In the genomic region with DNA sequence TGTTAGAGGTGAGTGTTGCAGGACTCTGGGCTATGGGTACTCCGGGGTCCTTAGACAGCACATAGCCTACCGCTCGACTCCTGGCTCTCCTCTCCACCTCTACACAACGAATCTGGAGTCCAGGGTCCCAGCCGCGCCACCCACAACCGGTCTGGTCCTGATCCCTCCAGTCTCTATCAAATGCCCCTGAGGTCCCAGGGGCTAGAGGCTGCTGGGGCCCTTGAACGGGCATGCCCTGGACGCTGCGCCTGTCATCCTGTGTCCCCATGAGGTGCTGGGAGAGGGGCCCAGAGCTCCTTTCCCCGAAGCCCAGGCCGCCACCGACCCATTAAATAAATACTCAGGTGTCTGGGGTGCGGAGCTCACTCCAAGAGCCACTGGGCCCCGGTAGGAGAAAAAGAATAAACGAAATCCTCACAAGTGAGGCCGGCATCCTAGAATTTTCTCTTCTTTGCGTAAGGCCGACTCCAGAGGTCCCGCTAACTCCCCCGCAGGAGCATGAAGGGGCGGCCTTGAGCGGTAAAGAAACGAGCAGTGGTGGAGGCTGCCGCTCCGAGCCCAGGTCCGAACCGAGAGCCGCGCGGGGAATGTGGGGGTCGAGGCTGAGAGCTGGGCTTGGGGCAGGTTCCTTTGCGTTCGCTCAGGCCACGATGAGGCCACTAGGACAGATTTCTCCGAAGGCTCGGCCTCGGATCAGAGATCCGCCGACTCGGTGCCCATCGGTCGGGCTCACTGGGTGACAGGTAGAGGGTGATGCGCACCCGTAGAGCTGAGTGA, we compare ENCODE assay signal across 9 cellular contexts.
DNase-seq lines count a peak whose midpoint lies in the region; ATAC-seq and TF ChIP-seq lines count a peak whose summit lies in the region.
"Had no signal": no experiment of that assay in that cellular context is flagged by ENCODE, and none has a peak within 500 bp of the region (broad histone marks: within the 10 kb centered on the region; RNA-seq: fewer than 3 reads in every experiment).

No MANE protein-coding gene starts in this region.

- TF ChIP-seq CTCF in kidney epithelial cell (IDR thresholded peaks at IDR 0.05; ENCODE audit: insufficient read depth, low read length, poor library complexity, severe bottlenecking): no peak

- no peak overlapping the region for H3K27ac Mint-ChIP-seq in activated T-helper 1 cell treated with anti-CD3 and anti-CD28 coated beads, Interleukin-12 subunit alpha, Interleukin-12 subunit beta, Interleukin-2, Interleukin-4 antibody, amounts not matched to agents 30 ng/mL and 10 ng/mL and 1 ng/mL, durations not matched to agents 14 hours and 24 hours and 36 hours

- no peaks in the 10 kb centered on the region for H3K9me3 Mint-ChIP-seq in activated T-helper 1 cell treated with anti-CD3 and anti-CD28 coated beads, Interleukin-12 subunit alpha, Interleukin-12 subunit beta, Interleukin-2, Interleukin-4 antibody, amounts not matched to agents 30 ng/mL and 10 ng/mL and 1 ng/mL, durations not matched to agents 14 hours and 24 hours and 36 hours

- intact Hi-C loops in activated T-helper 1 cell treated with anti-CD3 and anti-CD28 coated beads, Interleukin-12 subunit alpha, Interleukin-12 subunit beta, Interleukin-2, Interleukin-4 antibody, amounts not matched to agents 30 ng/mL and 10 ng/mL and 1 ng/mL, durations not matched to agents 14 hours and 24 hours and 36 hours (cut with micrococcal nuclease): no loop called here

- DNase-seq in stimulated activated CD4-positive, alpha-beta T cell treated with anti-CD3 and anti-CD28 coated beads, Interleukin-4, amount 100 ng/mL, for 1 hour: peak; percentile 7
- DNase-seq in stimulated activated CD4-positive, alpha-beta T cell treated with anti-CD3 and anti-CD28 coated beads, Interleukin-1b, Interleukin-23, amount 100 ng/mL, for 48 hours: no peak
- DNase-seq in activated T-helper 1 cell treated with anti-CD3 and anti-CD28 coated beads, Interleukin-12 subunit alpha, Interleukin-12 subunit beta, Interleukin-2, Interleukin-4 antibody, amounts not matched to agents 30 ng/mL and 10 ng/mL and 1 ng/mL, durations not matched to agents 14 hours and 24 hours and 36 hours (ENCODE audit: low spot score): no peak
- DNase-seq in kidney epithelial cell (ENCODE audit: low read depth) (no peak), NCI-H187 treated with DMSO at 0.1 percent for 48 hours (lab: John Stamatoyannopoulos, UW) (no peak), NCI-H2171 treated with DMSO at 0.1 percent for 48 hours (lab: John Stamatoyannopoulos, UW) (no peak), activated gamma-delta T cell (lab: John Stamatoyannopoulos, UW) (no peak)
- DNase-seq: NCI-H2227 treated with DMSO at 0.1 percent for 48 hours had no signal

- H3K36me3 Mint-ChIP-seq in activated T-helper 1 cell treated with anti-CD3 and anti-CD28 coated beads, Interleukin-12 subunit alpha, Interleukin-12 subunit beta, Interleukin-2, Interleukin-4 antibody, amounts not matched to agents 30 ng/mL and 10 ng/mL and 1 ng/mL, durations not matched to agents 14 hours and 24 hours and 36 hours (ENCODE audit: low read depth): peaks cover 2% of the 10 kb centered on the region

- H3K4me1 Mint-ChIP-seq in activated T-helper 1 cell treated with anti-CD3 and anti-CD28 coated beads, Interleukin-12 subunit alpha, Interleukin-12 subunit beta, Interleukin-2, Interleukin-4 antibody, amounts not matched to agents 30 ng/mL and 10 ng/mL and 1 ng/mL, durations not matched to agents 14 hours and 24 hours and 36 hours (ENCODE audit: low read depth): peaks cover 17% of the 10 kb centered on the region

- peaks cover 2% of the 10 kb centered on the region for H3K36me3 ChIP-seq in kidney epithelial cell (ENCODE audit: control insufficient read depth, insufficient read depth, low read length)

- H3K4me3 ChIP-seq in kidney epithelial cell (ENCODE audit: low read depth, low read length): peak overlapping the region; percentile 69

- peaks cover 39% of the 10 kb centered on the region for H3K27me3 ChIP-seq in kidney epithelial cell (ENCODE audit: control insufficient read depth, insufficient read depth, low read length)

- no peak for ATAC-seq in GM19023 (IDR thresholded peaks at IDR 0.05; ENCODE audit: unreplicated experiment)

- peaks cover 51% of the 10 kb centered on the region for H3K27me3 Mint-ChIP-seq in activated T-helper 1 cell treated with anti-CD3 and anti-CD28 coated beads, Interleukin-12 subunit alpha, Interleukin-12 subunit beta, Interleukin-2, Interleukin-4 antibody, amounts not matched to agents 30 ng/mL and 10 ng/mL and 1 ng/mL, durations not matched to agents 14 hours and 24 hours and 36 hours (ENCODE audit: insufficient read depth)

- H3K4me3 Mint-ChIP-seq in activated T-helper 1 cell treated with anti-CD3 and anti-CD28 coated beads, Interleukin-12 subunit alpha, Interleukin-12 subunit beta, Interleukin-2, Interleukin-4 antibody, amounts not matched to agents 30 ng/mL and 10 ng/mL and 1 ng/mL, durations not matched to agents 14 hours and 24 hours and 36 hours: peak overlapping the region; percentile 30
